8 cellular contexts compared by ENCODE assay signal in genomic region chr10:61974611-61975010, GRCh38.
DNase-seq lines count a peak whose midpoint lies in the region; ATAC-seq, FAIRE-seq and TF ChIP-seq lines count a peak whose summit lies in the region.

No MANE protein-coding gene starts in this region.

- peaks cover 52% of the 10 kb centered on the region for H3K36me3 Mint-ChIP-seq in activated naive CD8-positive, alpha-beta T cell treated with anti-CD3 and anti-CD28 coated beads for 36 hours

- no peak overlapping the region for H3K4me3 Mint-ChIP-seq in activated naive CD8-positive, alpha-beta T cell treated with anti-CD3 and anti-CD28 coated beads for 36 hours

- H3K4me2 ChIP-seq in K562 (ENCODE audit: insufficient read depth, low read length), result no peak overlapping the region

- H3K4me1 Mint-ChIP-seq in activated naive CD8-positive, alpha-beta T cell treated with anti-CD3 and anti-CD28 coated beads for 36 hours, result peaks cover 32% of the 10 kb centered on the region

- POLR2A ChIA-PET in K562 (lab: Yijun Ruan, JAX), result interaction anchor here (2.1 kb wide), 1 partner anchor 9 kb away, joined by 8 read pairs; no protein-coding TSS in a partner anchor

- TF ChIP-seq CTCF in AG10803 (conservative IDR thresholded peaks at IDR 0.05; ENCODE audit: low read length) (no peak), K562 (IDR thresholded peaks at IDR 0.05 in 2 of 3, conservative IDR thresholded peaks at IDR 0.05 in 1 of 3; ENCODE audit: insufficient read depth in 2 of 3, low read depth in 1 of 3, low read length in 3 of 3) (no peak)

- 17% methylated on average over 6 of the region's 6 CpGs for WGBS in K562 (ENCODE audit: insufficient coverage, low coverage, missing lambda C conversion rate)

- no peaks in the 10 kb centered on the region for H3K27me3 Mint-ChIP-seq in activated naive CD8-positive, alpha-beta T cell treated with anti-CD3 and anti-CD28 coated beads for 36 hours

- H3K27ac Mint-ChIP-seq in activated naive CD8-positive, alpha-beta T cell treated with anti-CD3 and anti-CD28 coated beads for 36 hours, result no peak overlapping the region

- DNase-seq in AG10803 (ENCODE audit: low read depth) (peak; percentile 40), LHCN-M2 (ENCODE audit: low read depth) (peak; percentile 49), K562 (ENCODE audit: extremely low read depth in 1 of 4, low spot score in 3 of 4) (peak in 2 of 4 experiments; percentile 25 to 76), medulla oblongata (ENCODE audit: extremely low spot score) (peak; percentile 87), HTR-8/SVneo (ENCODE audit: insufficient read length, low spot score) (no peak), HuH-7.5 (ENCODE audit: low spot score) (no peak)
- no peak for DNase-seq in activated naive CD8-positive, alpha-beta T cell treated with anti-CD3 and anti-CD28 coated beads for 36 hours

- no peaks in the 10 kb centered on the region for H3K9me1 ChIP-seq in K562 (ENCODE audit: control insufficient read depth, insufficient read depth, low read length)

- no peaks in the 10 kb centered on the region for H4K20me1 ChIP-seq in K562 (replicated peaks; ENCODE audit: control insufficient read depth, insufficient read depth, low read length)

- no peak overlapping the region for H3K27ac ChIP-seq in K562 (ENCODE audit: extremely low read depth, low read depth, low read length)

- TF ChIP-seq RAD21 in K562 (CRISPR knock-in tag; conservative IDR thresholded peaks at IDR 0.05 in 1 of 2, IDR thresholded peaks at IDR 0.05 in 1 of 2), result no peak

- no peak overlapping the region for H3K9ac ChIP-seq in K562 (ENCODE audit: insufficient read depth in 1 of 2, low read depth in 2 of 2, low read length in 2 of 2)

- H2AFZ ChIP-seq in K562 (ENCODE audit: low read depth, low read length), result no peak overlapping the region

- in situ Hi-C loops in K562 (cut with MboI), result no loop called here

- ATAC-seq in K562, result no peak
- ATAC-seq in GM19397 (IDR thresholded peaks at IDR 0.05; ENCODE audit: unreplicated experiment), result no peak

- no TSS peak for BruUV-seq in K562 (replicated peaks; lab: Mats Ljungman, UMichigan)

- intact Hi-C loops in K562 (cut with micrococcal nuclease), result no loop called here

- no peaks in the 10 kb centered on the region for H3K27me3 ChIP-seq in K562 (ENCODE audit: control insufficient read depth in 2 of 2, insufficient read depth in 2 of 2, low read length in 2 of 2)

- peaks cover 3% of the 10 kb centered on the region for H3K9me3 Mint-ChIP-seq in activated naive CD8-positive, alpha-beta T cell treated with anti-CD3 and anti-CD28 coated beads for 36 hours

- FAIRE-seq in K562 (lab: Jason Lieb, UNC), result peak; percentile 37
- FAIRE-seq in HTR-8/SVneo (lab: Jason Lieb, UNC), result no peak

- H3K4me3 ChIP-seq in AG10803 (ENCODE audit: low read length) (no peak overlapping the region), K562 (no peak overlapping the region)

- H3K4me1 ChIP-seq in K562 (replicated peaks in 1 of 2; ENCODE audit: control insufficient read depth in 2 of 2, insufficient read depth in 2 of 2, low read length in 2 of 2), result no peaks in the 10 kb centered on the region

- no peaks in the 10 kb centered on the region for H3K79me2 ChIP-seq in K562 (ENCODE audit: control insufficient read depth, insufficient read depth, low read length)

- no peak for TF ChIP-seq POLR2A in K562 (conservative IDR thresholded peaks at IDR 0.05)

- no peaks in the 10 kb centered on the region for H3K36me3 ChIP-seq in K562 (ENCODE audit: control insufficient read depth, insufficient read depth, low read length)

- no peaks in the 10 kb centered on the region for H3K9me3 ChIP-seq in K562 (replicated peaks; ENCODE audit: control insufficient read depth, insufficient read depth, low read depth, low read length)

- CTCF ChIA-PET in K562 (lab: Yijun Ruan, JAX; ENCODE audit: low intra/inter-chr PET ratio), result no interaction called here

- TF ChIP-seq EP300 in K562 (IDR thresholded peaks at IDR 0.05; ENCODE audit: low read length), result no peak

TF ChIP-seq in K562, 482 proteins besides CTCF, POLR2A, EP300 and RAD21 (continues in another document):
- TF ChIP-seq GABPB1 (CRISPR knock-in tag; IDR thresholded peaks at IDR 0.05) (no peak), HOXB6 (CRISPR knock-in tag; IDR thresholded peaks at IDR 0.05; ENCODE audit: borderline replicate concordance) (no peak), RCOR1 (IDR thresholded peaks at IDR 0.05; ENCODE audit: borderline replicate concordance in 1 of 2, low read depth in 2 of 2, low read length in 2 of 2) (no peak), ZNF324 (CRISPR knock-in tag; IDR thresholded peaks at IDR 0.05) (no peak), ERF (CRISPR knock-in tag; IDR thresholded peaks at IDR 0.05) (no peak), ZNF311 (CRISPR knock-in tag; IDR thresholded peaks at IDR 0.05) (no peak), ZNF24 (IDR thresholded peaks at IDR 0.05) (peak; percentile 89; the same call in 1 of the 2 replicates), HDAC2 (IDR thresholded peaks at IDR 0.05) (no peak), ZBED1 (IDR thresholded peaks at IDR 0.05) (no peak), PBX2 (CRISPR knock-in tag; IDR thresholded peaks at IDR 0.05; ENCODE audit: low read depth) (no peak), PBX2 (tag; conservative IDR thresholded peaks at IDR 0.05; ENCODE audit: low read depth) (peak; percentile 62), MEIS2 (IDR thresholded peaks at IDR 0.05; ENCODE audit: partially characterized antibody) (peak; percentile 79), ETV5 (CRISPR knock-in tag; IDR thresholded peaks at IDR 0.05; ENCODE audit: low read depth) (no peak), ZNF57 (CRISPR knock-in tag; IDR thresholded peaks at IDR 0.05) (no peak)
- TF ChIP-seq, protein P1, sequence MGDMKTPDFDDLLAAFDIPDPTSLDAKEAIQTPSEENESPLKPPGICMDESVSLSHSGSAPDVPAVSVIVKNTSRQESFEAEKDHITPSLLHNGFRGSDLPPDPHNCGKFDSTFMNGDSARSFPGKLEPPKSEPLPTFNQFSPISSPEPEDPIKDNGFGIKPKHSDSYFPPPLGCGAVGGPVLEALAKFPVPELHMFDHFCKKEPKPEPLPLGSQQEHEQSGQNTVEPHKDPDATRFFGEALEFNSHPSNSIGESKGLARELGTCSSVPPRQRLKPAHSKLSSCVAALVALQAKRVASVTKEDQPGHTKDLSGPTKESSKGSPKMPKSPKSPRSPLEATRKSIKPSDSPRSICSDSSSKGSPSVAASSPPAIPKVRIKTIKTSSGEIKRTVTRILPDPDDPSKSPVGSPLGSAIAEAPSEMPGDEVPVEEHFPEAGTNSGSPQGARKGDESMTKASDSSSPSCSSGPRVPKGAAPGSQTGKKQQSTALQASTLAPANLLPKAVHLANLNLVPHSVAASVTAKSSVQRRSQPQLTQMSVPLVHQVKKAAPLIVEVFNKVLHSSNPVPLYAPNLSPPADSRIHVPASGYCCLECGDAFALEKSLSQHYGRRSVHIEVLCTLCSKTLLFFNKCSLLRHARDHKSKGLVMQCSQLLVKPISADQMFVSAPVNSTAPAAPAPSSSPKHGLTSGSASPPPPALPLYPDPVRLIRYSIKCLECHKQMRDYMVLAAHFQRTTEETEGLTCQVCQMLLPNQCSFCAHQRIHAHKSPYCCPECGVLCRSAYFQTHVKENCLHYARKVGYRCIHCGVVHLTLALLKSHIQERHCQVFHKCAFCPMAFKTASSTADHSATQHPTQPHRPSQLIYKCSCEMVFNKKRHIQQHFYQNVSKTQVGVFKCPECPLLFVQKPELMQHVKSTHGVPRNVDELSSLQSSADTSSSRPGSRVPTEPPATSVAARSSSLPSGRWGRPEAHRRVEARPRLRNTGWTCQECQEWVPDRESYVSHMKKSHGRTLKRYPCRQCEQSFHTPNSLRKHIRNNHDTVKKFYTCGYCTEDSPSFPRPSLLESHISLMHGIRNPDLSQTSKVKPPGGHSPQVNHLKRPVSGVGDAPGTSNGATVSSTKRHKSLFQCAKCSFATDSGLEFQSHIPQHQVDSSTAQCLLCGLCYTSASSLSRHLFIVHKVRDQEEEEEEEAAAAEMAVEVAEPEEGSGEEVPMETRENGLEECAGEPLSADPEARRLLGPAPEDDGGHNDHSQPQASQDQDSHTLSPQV (IDR thresholded peaks at IDR 0.05), result no peak
- TF ChIP-seq, protein P2, sequence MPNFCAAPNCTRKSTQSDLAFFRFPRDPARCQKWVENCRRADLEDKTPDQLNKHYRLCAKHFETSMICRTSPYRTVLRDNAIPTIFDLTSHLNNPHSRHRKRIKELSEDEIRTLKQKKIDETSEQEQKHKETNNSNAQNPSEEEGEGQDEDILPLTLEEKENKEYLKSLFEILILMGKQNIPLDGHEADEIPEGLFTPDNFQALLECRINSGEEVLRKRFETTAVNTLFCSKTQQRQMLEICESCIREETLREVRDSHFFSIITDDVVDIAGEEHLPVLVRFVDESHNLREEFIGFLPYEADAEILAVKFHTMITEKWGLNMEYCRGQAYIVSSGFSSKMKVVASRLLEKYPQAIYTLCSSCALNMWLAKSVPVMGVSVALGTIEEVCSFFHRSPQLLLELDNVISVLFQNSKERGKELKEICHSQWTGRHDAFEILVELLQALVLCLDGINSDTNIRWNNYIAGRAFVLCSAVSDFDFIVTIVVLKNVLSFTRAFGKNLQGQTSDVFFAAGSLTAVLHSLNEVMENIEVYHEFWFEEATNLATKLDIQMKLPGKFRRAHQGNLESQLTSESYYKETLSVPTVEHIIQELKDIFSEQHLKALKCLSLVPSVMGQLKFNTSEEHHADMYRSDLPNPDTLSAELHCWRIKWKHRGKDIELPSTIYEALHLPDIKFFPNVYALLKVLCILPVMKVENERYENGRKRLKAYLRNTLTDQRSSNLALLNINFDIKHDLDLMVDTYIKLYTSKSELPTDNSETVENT (CRISPR knock-in tag; IDR thresholded peaks at IDR 0.05), result no peak

Comparison
In these comparisons a context has a peak if more than half of its experiments do, and no peak if none do; other contexts are left out.
1. DNase-seq: peak in AG10803 (single experiment), LHCN-M2 (single experiment) and medulla oblongata (single experiment); none in HTR-8/SVneo (single experiment), HuH-7.5 (single experiment) and activated naive CD8-positive, alpha-beta T cell treated with anti-CD3 and anti-CD28 coated beads for 36 hours (single experiment).